8 cellular contexts compared by ENCODE assay signal in genomic region chr1:54542962-54543539, GRCh38. TPM values are rescaled to one million over a fixed set of nuclear protein-coding genes. Genes with fewer than 3 reads are reported as not detected.
DNase-seq lines count a peak whose midpoint lies in the region; ATAC-seq and TF ChIP-seq lines count a peak whose summit lies in the region.

No MANE protein-coding gene starts in this region.

- H3K9ac ChIP-seq in adipocyte (ENCODE audit: low read length): no peak overlapping the region

- peak overlapping the region in 9 of 12 donors; percentile 48 to 82 (median 65) for H3K27ac ChIP-seq in heart left ventricle
- H3K27ac ChIP-seq in urinary bladder (ENCODE audit: low read depth): peak overlapping the region; percentile 68
- peak overlapping the region in 2 of 5 donors; percentile 48 to 68 for H3K27ac ChIP-seq in adrenal gland

- H3K4me3 ChIP-seq in heart left ventricle (peak overlapping the region in 7 of 12 donors; percentile 48 to 60 (median 58)), adipocyte (ENCODE audit: low read length) (peak overlapping the region; percentile 73), urinary bladder (ENCODE audit: low read depth, low read length) (peak overlapping the region; percentile 48), adrenal gland (peak overlapping the region in 1 of 4 donors; percentile 51)

- H3K4me1 ChIP-seq in heart left ventricle (peaks cover 0 to 46% (median 16%) of the 10 kb centered on the region in 12 donors), adipocyte (ENCODE audit: control insufficient read depth, insufficient read depth, low read length) (peaks cover 14% of the 10 kb centered on the region), urinary bladder (ENCODE audit: insufficient read depth) (no peaks in the 10 kb centered on the region), adrenal gland (replicated peaks in 1 of 2) (peaks cover 0 to 27% of the 10 kb centered on the region in 2 donors)

- no peak for TF ChIP-seq CTCF in heart left ventricle (IDR thresholded peaks at IDR 0.05)
- no peak for TF ChIP-seq CTCF in adrenal gland (IDR thresholded peaks at IDR 0.05)

- intact Hi-C loops in heart left ventricle (cut with DNase I) (no loop called here), left cardiac atrium (cut with DNase I) (no loop called here), adrenal gland (cut with DNase I) (no loop called here)

- DNase-seq in heart left ventricle (no peak), left cardiac atrium (no peak), adipocyte (ENCODE audit: low read depth) (peak; percentile 4), kidney tubule cell (ENCODE audit: low spot score) (peak; percentile 19), adrenal gland (no peak), NCI-H2029 treated with DMSO at 0.1 percent for 48 hours (lab: John Stamatoyannopoulos, UW) (no peak)

- 46 to 52% (median 50%) methylated on average over 12 of the region's 12 CpGs for WGBS in heart left ventricle, 4 donors
- 36% methylated on average over 12 of the region's 12 CpGs for WGBS in urinary bladder
- 54 to 57% (median 56%) methylated on average over 12 of the region's 12 CpGs for WGBS in adrenal gland, 4 donors

- H3K27me3 ChIP-seq in heart left ventricle (peaks cover 0 to 7% (median 0%) of the 10 kb centered on the region in 9 donors), adipocyte (replicated peaks; ENCODE audit: control insufficient read depth, insufficient read depth, low read length) (no peaks in the 10 kb centered on the region), adrenal gland (no peaks in the 10 kb centered on the region)

- TF ChIP-seq POLR2A in heart left ventricle (IDR thresholded peaks at IDR 0.05) (no peak), adrenal gland (IDR thresholded peaks at IDR 0.05) (no peak)

- H3K36me3 ChIP-seq in heart left ventricle (no peaks in the 10 kb centered on the region), adipocyte (ENCODE audit: control insufficient read depth, insufficient read depth, low read length, severe bottlenecking) (no peaks in the 10 kb centered on the region), urinary bladder (ENCODE audit: insufficient read depth) (no peaks in the 10 kb centered on the region), adrenal gland (replicated peaks in 1 of 2) (no peaks in the 10 kb centered on the region)

- H3K9me3 ChIP-seq in heart left ventricle (no peaks in the 10 kb centered on the region), adipocyte (ENCODE audit: control insufficient read depth, low read length) (no peaks in the 10 kb centered on the region), adrenal gland (replicated peaks in 1 of 3) (no peaks in the 10 kb centered on the region)

- ATAC-seq in heart left ventricle (no peak), left cardiac atrium (no peak), HG03342 (IDR thresholded peaks at IDR 0.05; ENCODE audit: unreplicated experiment) (no peak)

RNA-seq across cellular contexts. Expression of gene ACOT11, which starts 5.0 kb away (rescaled TPM):
- total RNA-seq in heart left ventricle (10 to 100 TPM; 33.2 to 69.3 (median 55.9) TPM), left cardiac atrium (10 to 100 TPM; 15.2 to 23.3 TPM), urinary bladder (18.8 TPM), adrenal gland (10 to 100 TPM in 3 of 8 donors, 1 to 10 TPM in 5; 6.0 to 12.7 (median 9.7) TPM)
- polyA plus RNA-seq in heart left ventricle (10 to 100 TPM; 40.8 to 60.8 TPM), urinary bladder (5.9 TPM), adrenal gland (1 to 10 TPM; 1.6 to 9.1 (median 4.1) TPM)

Comparison
In these comparisons a context has a peak if more than half of its experiments do, and no peak if none do; other contexts are left out.
1. DNase-seq: peak in adipocyte (single experiment) and kidney tubule cell (single experiment); none in heart left ventricle (0 of 5), left cardiac atrium (single experiment), adrenal gland (0 of 7) and NCI-H2029 treated with DMSO at 0.1 percent for 48 hours (single experiment).